ENCODE assay signal across 16 cellular contexts in genomic region chr5:14004598-14005394, GRCh38.
"Had no signal": no experiment of that assay in that cellular context is flagged by ENCODE, and none has a peak within 500 bp of the region (broad histone marks: within the 10 kb centered on the region; RNA-seq: fewer than 3 reads in every experiment).

No MANE protein-coding gene starts in this region.

- ATAC-seq: activated CD4-positive, alpha-beta T cell treated with anti-CD3 and anti-CD28 coated beads for 36 hours; activated CD8-positive, alpha-beta T cell treated with anti-CD3 and anti-CD28 coated beads, Interleukin-2, amount 10 ng/mL, durations not matched to agents 7 days and 5 days; stimulated activated naive CD8-positive, alpha-beta T cell treated with anti-CD3 and anti-CD28 coated beads, Interleukin-15, amount 100 ng/mL, for 72 hours had no signal

- H3K4me3 Mint-ChIP-seq: activated CD4-positive, alpha-beta T cell treated with anti-CD3 and anti-CD28 coated beads for 36 hours; activated CD8-positive, alpha-beta T cell treated with anti-CD3 and anti-CD28 coated beads, Interleukin-2, amount 10 ng/mL, durations not matched to agents 7 days and 5 days; activated naive CD8-positive, alpha-beta T cell treated with anti-CD3 and anti-CD28 coated beads, Interleukin-2, amount 10 ng/mL, durations not matched to agents 7 days and 5 days; mesothelial cell of epicardium; neural crest cell; stimulated activated naive CD8-positive, alpha-beta T cell treated with anti-CD3 and anti-CD28 coated beads, Interleukin-15, amount 100 ng/mL, for 72 hours had no signal

- H3K36me3 Mint-ChIP-seq: activated naive CD8-positive, alpha-beta T cell treated with anti-CD3 and anti-CD28 coated beads, Interleukin-2, amount 10 ng/mL, durations not matched to agents 7 days and 5 days; mesothelial cell of epicardium had no signal

- DNase-seq: activated CD4-positive, alpha-beta T cell treated with anti-CD3 and anti-CD28 coated beads for 36 hours; activated CD8-positive, alpha-beta memory T cell treated with anti-CD3 and anti-CD28 coated beads, Interleukin-2, amount 50 U/mL, for 48 hours; activated CD8-positive, alpha-beta T cell treated with anti-CD3 and anti-CD28 coated beads, Interleukin-2, amount 10 ng/mL, durations not matched to agents 7 days and 5 days; activated naive CD8-positive, alpha-beta T cell treated with anti-CD3 and anti-CD28 coated beads, Interleukin-2, amount 10 ng/mL, durations not matched to agents 7 days and 5 days; hippocampal formation; kidney glomerular epithelial cell; stimulated activated CD4-positive, alpha-beta T cell treated with anti-CD3 and anti-CD28 coated beads, Interleukin-15, amount 100 ng/mL, for 24 hours; stimulated activated CD4-positive, alpha-beta T cell treated with anti-CD3 and anti-CD28 coated beads, Interleukin-4, amount 100 ng/mL, for 24 hours; stimulated activated naive CD8-positive, alpha-beta T cell treated with anti-CD3 and anti-CD28 coated beads, Interleukin-15, amount 100 ng/mL, for 72 hours; testis; upper lobe of right lung had no signal

- H3K4me1 ChIP-seq: ascending aorta, parathyroid adenoma, testis had no signal

- H3K4me3 ChIP-seq: ascending aorta, testis, upper lobe of right lung had no signal

- H3K27ac ChIP-seq: ascending aorta, parathyroid adenoma, testis, upper lobe of right lung, VCaP had no signal

- H3K9me3 ChIP-seq: ascending aorta, testis, upper lobe of right lung had no signal

- H3K27ac Mint-ChIP-seq: activated CD4-positive, alpha-beta T cell treated with anti-CD3 and anti-CD28 coated beads for 36 hours; activated CD8-positive, alpha-beta T cell treated with anti-CD3 and anti-CD28 coated beads, Interleukin-2, amount 10 ng/mL, durations not matched to agents 7 days and 5 days; activated naive CD8-positive, alpha-beta T cell treated with anti-CD3 and anti-CD28 coated beads, Interleukin-2, amount 10 ng/mL, durations not matched to agents 7 days and 5 days; mesothelial cell of epicardium; stimulated activated naive CD8-positive, alpha-beta T cell treated with anti-CD3 and anti-CD28 coated beads, Interleukin-15, amount 100 ng/mL, for 72 hours had no signal

- H3K4me1 Mint-ChIP-seq: activated CD4-positive, alpha-beta T cell treated with anti-CD3 and anti-CD28 coated beads for 36 hours; activated naive CD8-positive, alpha-beta T cell treated with anti-CD3 and anti-CD28 coated beads, Interleukin-2, amount 10 ng/mL, durations not matched to agents 7 days and 5 days; mesothelial cell of epicardium; neural crest cell; stimulated activated naive CD8-positive, alpha-beta T cell treated with anti-CD3 and anti-CD28 coated beads, Interleukin-15, amount 100 ng/mL, for 72 hours had no signal

- H3K9me3 Mint-ChIP-seq: activated naive CD8-positive, alpha-beta T cell treated with anti-CD3 and anti-CD28 coated beads, Interleukin-2, amount 10 ng/mL, durations not matched to agents 7 days and 5 days; mesothelial cell of epicardium; neural crest cell had no signal

- H3K36me3 ChIP-seq: ascending aorta, upper lobe of right lung had no signal

- H3K27me3 ChIP-seq: ascending aorta, testis, upper lobe of right lung had no signal
